In genomic region chrX:4182010-4182806, GRCh38 we compare ENCODE assay signal across 2 cellular contexts.
A peak's percentile ranks its signal among the peaks of the same experiment; 100 is the strongest.
TF ChIP-seq lines count a peak whose summit lies in the region.

No MANE protein-coding gene starts in this region.

TF ChIP-seq in GM23338, 12 proteins besides CTCF, POLR2A, EP300 and RAD21 (continued from another document):
- TF ChIP-seq ZNF462 (CRISPR knock-in tag; IDR thresholded peaks at IDR 0.05): no peak
- peak; percentile 76 for TF ChIP-seq NANOG (IDR thresholded peaks at IDR 0.05; ENCODE audit: borderline replicate concordance)
- TF ChIP-seq CREB1 (CRISPR knock-in tag; IDR thresholded peaks at IDR 0.05; ENCODE audit: low read depth): no peak

TF ChIP-seq in WTC11, 78 proteins besides CTCF, POLR2A, EP300 and RAD21 (continued from another document):
- TF ChIP-seq ATF6 (CRISPR knock-in tag; IDR thresholded peaks at IDR 0.05) (no peak), SOX15 (CRISPR knock-in tag; IDR thresholded peaks at IDR 0.05) (no peak), IRF2 (CRISPR knock-in tag; IDR thresholded peaks at IDR 0.05; ENCODE audit: borderline replicate concordance, low read depth) (no peak), FOXP1 (CRISPR knock-in tag; IDR thresholded peaks at IDR 0.05; ENCODE audit: borderline replicate concordance) (no peak), STAT6 (CRISPR knock-in tag; conservative IDR thresholded peaks at IDR 0.05; ENCODE audit: low read depth) (no peak), SMAD4 (CRISPR knock-in tag; IDR thresholded peaks at IDR 0.05) (no peak), OVOL2 (CRISPR knock-in tag; IDR thresholded peaks at IDR 0.05; ENCODE audit: borderline replicate concordance) (no peak)
TF ChIP-seq in WTC11: peak in this region for 0.
